In genomic region chr14:94602722-94603121, GRCh38 we compare ENCODE assay signal across 31 cellular contexts. TPM values are rescaled to one million over a fixed set of nuclear protein-coding genes. Genes with fewer than 3 reads are reported as not detected.
DNase-seq lines count a peak whose midpoint lies in the region; ATAC-seq and TF ChIP-seq lines count a peak whose summit lies in the region.
"Had no signal": no experiment of that assay in that cellular context is flagged by ENCODE, and none has a peak within 500 bp of the region (broad histone marks: within the 10 kb centered on the region; RNA-seq: fewer than 3 reads in every experiment).

No MANE protein-coding gene starts in this region.

- H4K91ac ChIP-seq in neuronal stem cell (ENCODE audit: low read depth, low read length, poor library complexity): no peak overlapping the region

- no peaks in the 10 kb centered on the region for H3K9me3 ChIP-seq in Peyer's patch
- no peaks in the 10 kb centered on the region for H3K9me3 ChIP-seq in body of pancreas
- no peaks in the 10 kb centered on the region for H3K9me3 ChIP-seq in neuronal stem cell (replicated peaks in 1 of 2; ENCODE audit: control insufficient read depth in 2 of 2, insufficient read depth in 1 of 2, low read depth in 1 of 2, low read length in 2 of 2)
- H3K9me3 ChIP-seq in thyroid gland: no peaks in the 10 kb centered on the region
- H3K9me3 ChIP-seq in smooth muscle cell (replicated peaks; ENCODE audit: low read depth): no peaks in the 10 kb centered on the region
- H3K9me3 ChIP-seq: SJCRH30 had no signal

- TF ChIP-seq POLR2A in Peyer's patch (IDR thresholded peaks at IDR 0.05) (no peak), body of pancreas (IDR thresholded peaks at IDR 0.05) (no peak), thyroid gland (IDR thresholded peaks at IDR 0.05) (no peak)

- H3K14ac ChIP-seq in neuronal stem cell (ENCODE audit: low read length): no peak overlapping the region

- no peak overlapping the region for H4K8ac ChIP-seq in neuronal stem cell (ENCODE audit: low read depth, low read length)

- H3K9me3 Mint-ChIP-seq in activated T-helper 2 cell treated with anti-CD3 and anti-CD28 coated beads, Interferon-gamma antibody, Interleukin-2, Interleukin-4, amounts not matched to agents 10 μg/mL and 5 μg/mL and 100 μg/mL, durations not matched to agents 14 hours and 24 hours and 36 hours: no peaks in the 10 kb centered on the region
- H3K9me3 Mint-ChIP-seq: CD8-positive, alpha-beta T cell; stimulated activated effector memory CD8-positive, alpha-beta T cell treated with anti-CD3 and anti-CD28 coated beads, Interleukin-12 subunit alpha, Interleukin-12 subunit beta, amount 100 ng/mL, for 72 hours had no signal

- TF ChIP-seq CTCF in Peyer's patch (IDR thresholded peaks at IDR 0.05): no peak
- no peak for TF ChIP-seq CTCF in body of pancreas (IDR thresholded peaks at IDR 0.05)
- TF ChIP-seq CTCF in thyroid gland (IDR thresholded peaks at IDR 0.05): no peak
- TF ChIP-seq CTCF in smooth muscle cell (IDR thresholded peaks at IDR 0.05; ENCODE audit: borderline replicate concordance, insufficient read depth, poor library complexity, severe bottlenecking): no peak

- H2AFZ ChIP-seq in neuronal stem cell (ENCODE audit: low read length) (no peak overlapping the region), smooth muscle cell (ENCODE audit: low read depth) (no peak overlapping the region)
- H2AFZ ChIP-seq: PC-9 had no signal

- no peaks in the 10 kb centered on the region for H3K4me1 Mint-ChIP-seq in activated T-helper 2 cell treated with anti-CD3 and anti-CD28 coated beads, Interferon-gamma antibody, Interleukin-2, Interleukin-4, amounts not matched to agents 10 μg/mL and 5 μg/mL and 100 μg/mL, durations not matched to agents 14 hours and 24 hours and 36 hours (ENCODE audit: low read depth)
- H3K4me1 Mint-ChIP-seq: stimulated activated effector memory CD8-positive, alpha-beta T cell treated with anti-CD3 and anti-CD28 coated beads, Interleukin-12 subunit alpha, Interleukin-12 subunit beta, amount 100 ng/mL, for 72 hours had no signal

- H3K27me3 ChIP-seq in Peyer's patch (no peaks in the 10 kb centered on the region), body of pancreas (no peaks in the 10 kb centered on the region), neuronal stem cell (ENCODE audit: control insufficient read depth in 3 of 3, insufficient read depth in 3 of 3, low read depth in 1 of 3, low read length in 3 of 3) (no peaks in the 10 kb centered on the region), thyroid gland (no peaks in the 10 kb centered on the region), smooth muscle cell (ENCODE audit: low read depth) (no peaks in the 10 kb centered on the region), H7 (ENCODE audit: control insufficient read depth, insufficient read depth, low read length) (peaks cover 2% of the 10 kb centered on the region; the same call in 1 of the 2 replicates)
- H3K27me3 ChIP-seq: brain microvascular endothelial cell, SJCRH30 had no signal

- WGBS in body of pancreas, 2 donors: 56 to 95% methylated on average over 3 to 5 of the region's 5 CpGs
- no CpG with 5 or more reads among the region's 5 CpGs for WGBS in neuronal stem cell (ENCODE audit: extremely low coverage in 2 of 2, insufficient read length in 2 of 2, insufficient replicate concordance in 1 of 2), 2 donors
- 74 to 99% methylated on average over 5 of the region's 5 CpGs for WGBS in thyroid gland, 2 donors
- WGBS in smooth muscle cell (ENCODE audit: low lambda C conversion rate): 93% methylated on average over 5 of the region's 5 CpGs

- H2AK5ac ChIP-seq in neuronal stem cell (ENCODE audit: low read depth, low read length): peak overlapping the region; percentile 73

- peak overlapping the region; percentile 35 for H2BK12ac ChIP-seq in neuronal stem cell (ENCODE audit: low read length)

- no peaks in the 10 kb centered on the region for H3K79me2 ChIP-seq in smooth muscle cell (ENCODE audit: low read depth)

- H3K4me2 ChIP-seq in neuronal stem cell (ENCODE audit: insufficient read depth, low read length, poor library complexity, severe bottlenecking) (no peak overlapping the region), smooth muscle cell (no peak overlapping the region)
- H3K4me2 ChIP-seq: PC-9 had no signal

- H3K4me1 ChIP-seq in Peyer's patch: peaks cover 0 to 22% (median 10%) of the 10 kb centered on the region in 4 donors
- H3K4me1 ChIP-seq in body of pancreas: peaks cover 54% of the 10 kb centered on the region
- peaks cover 0 to 11% of the 10 kb centered on the region in 2 donors for H3K4me1 ChIP-seq in neuronal stem cell (ENCODE audit: control insufficient read depth in 2 of 2, insufficient read depth in 1 of 2, low read depth in 1 of 2, low read length in 2 of 2)
- peaks cover 0 to 27% of the 10 kb centered on the region in 2 donors for H3K4me1 ChIP-seq in thyroid gland
- peaks cover 3% of the 10 kb centered on the region for H3K4me1 ChIP-seq in smooth muscle cell (ENCODE audit: low read depth)

- ATAC-seq in body of pancreas: no peak
- ATAC-seq: activated CD8-positive, alpha-beta T cell treated with anti-CD3 and anti-CD28 coated beads, Interleukin-2, amount 10 ng/mL, durations not matched to agents 7 days and 5 days; CD8-positive, alpha-beta T cell; stimulated activated effector memory CD8-positive, alpha-beta T cell treated with anti-CD3 and anti-CD28 coated beads, Interleukin-12 subunit alpha, Interleukin-12 subunit beta, amount 100 ng/mL, for 72 hours had no signal

- no peak overlapping the region for H2BK5ac ChIP-seq in neuronal stem cell (ENCODE audit: low read length)

- no peaks in the 10 kb centered on the region for H3K36me3 ChIP-seq in Peyer's patch
- H3K36me3 ChIP-seq in body of pancreas (replicated peaks in 1 of 2; ENCODE audit: insufficient read depth in 1 of 2, low read depth in 2 of 2): no peaks in the 10 kb centered on the region
- no peaks in the 10 kb centered on the region for H3K36me3 ChIP-seq in neuronal stem cell (replicated peaks in 1 of 2; ENCODE audit: control insufficient read depth in 2 of 2, insufficient read depth in 2 of 2, low read length in 2 of 2)
- H3K36me3 ChIP-seq in thyroid gland: no peaks in the 10 kb centered on the region
- no peaks in the 10 kb centered on the region for H3K36me3 ChIP-seq in smooth muscle cell (ENCODE audit: low read depth)
- no peaks in the 10 kb centered on the region for H3K36me3 ChIP-seq in H7 (replicated peaks; ENCODE audit: control insufficient read depth, insufficient read depth, low read length)
- H3K36me3 ChIP-seq: brain microvascular endothelial cell, SJCRH30 had no signal

- no peak overlapping the region for H3K4ac ChIP-seq in neuronal stem cell (ENCODE audit: low read length)

- no peak overlapping the region for H3K27ac Mint-ChIP-seq in activated T-helper 2 cell treated with anti-CD3 and anti-CD28 coated beads, Interferon-gamma antibody, Interleukin-2, Interleukin-4, amounts not matched to agents 10 μg/mL and 5 μg/mL and 100 μg/mL, durations not matched to agents 14 hours and 24 hours and 36 hours
- H3K27ac Mint-ChIP-seq: activated CD8-positive, alpha-beta T cell treated with anti-CD3 and anti-CD28 coated beads, Interleukin-2, amount 10 ng/mL, durations not matched to agents 7 days and 5 days; CD8-positive, alpha-beta T cell; stimulated activated effector memory CD8-positive, alpha-beta T cell treated with anti-CD3 and anti-CD28 coated beads, Interleukin-12 subunit alpha, Interleukin-12 subunit beta, amount 100 ng/mL, for 72 hours had no signal

- H3K36me3 Mint-ChIP-seq in activated T-helper 2 cell treated with anti-CD3 and anti-CD28 coated beads, Interferon-gamma antibody, Interleukin-2, Interleukin-4, amounts not matched to agents 10 μg/mL and 5 μg/mL and 100 μg/mL, durations not matched to agents 14 hours and 24 hours and 36 hours (ENCODE audit: low read depth): no peaks in the 10 kb centered on the region
- H3K36me3 Mint-ChIP-seq: CD8-positive, alpha-beta T cell; stimulated activated effector memory CD8-positive, alpha-beta T cell treated with anti-CD3 and anti-CD28 coated beads, Interleukin-12 subunit alpha, Interleukin-12 subunit beta, amount 100 ng/mL, for 72 hours had no signal

- no peaks in the 10 kb centered on the region for H4K20me1 ChIP-seq in smooth muscle cell (ENCODE audit: low read depth)

- no peak overlapping the region for H3K23ac ChIP-seq in neuronal stem cell (ENCODE audit: low read depth, low read length, poor library complexity)

- no peak overlapping the region for H2BK15ac ChIP-seq in neuronal stem cell (ENCODE audit: low read length)

- peak overlapping the region; percentile 9 for H3K9ac ChIP-seq in neuronal stem cell (ENCODE audit: low read depth, low read length, poor library complexity)
- no peak overlapping the region for H3K9ac ChIP-seq in smooth muscle cell (ENCODE audit: low read depth)

- H3K18ac ChIP-seq in neuronal stem cell (ENCODE audit: low read length): peak overlapping the region; percentile 35

- H3K27me3 Mint-ChIP-seq in activated T-helper 2 cell treated with anti-CD3 and anti-CD28 coated beads, Interferon-gamma antibody, Interleukin-2, Interleukin-4, amounts not matched to agents 10 μg/mL and 5 μg/mL and 100 μg/mL, durations not matched to agents 14 hours and 24 hours and 36 hours (ENCODE audit: low read depth): no peaks in the 10 kb centered on the region

- H3K79me1 ChIP-seq in neuronal stem cell (ENCODE audit: low read depth, low read length): no peaks in the 10 kb centered on the region

- peak overlapping the region in 3 of 4 donors; percentile 5 to 82 (median 25) for H3K27ac ChIP-seq in Peyer's patch
- peak overlapping the region in 3 of 4 donors; percentile 30 to 99 (median 98) for H3K27ac ChIP-seq in body of pancreas
- H3K27ac ChIP-seq in neuronal stem cell (replicated peaks; ENCODE audit: low read length): no peak overlapping the region
- peak overlapping the region in 2 of 3 donors; percentile 43 to 49 for H3K27ac ChIP-seq in thyroid gland
- no peak overlapping the region for H3K27ac ChIP-seq in smooth muscle cell (ENCODE audit: low read depth)
- H3K27ac ChIP-seq: PC-9, SJCRH30 had no signal

- H3K4me3 ChIP-seq in Peyer's patch (no peak overlapping the region), body of pancreas (no peak overlapping the region), neuronal stem cell (ENCODE audit: low read length in 2 of 2) (no peak overlapping the region), thyroid gland (replicated peaks in 1 of 3) (no peak overlapping the region), smooth muscle cell (no peak overlapping the region), H7 (ENCODE audit: insufficient read depth, low read depth, low read length) (no peak overlapping the region)
- H3K4me3 ChIP-seq: lung, PC-9, SJCRH30 had no signal

- no peak overlapping the region for H2BK120ac ChIP-seq in neuronal stem cell (ENCODE audit: low read depth, low read length)

- H3K4me3 Mint-ChIP-seq in activated T-helper 2 cell treated with anti-CD3 and anti-CD28 coated beads, Interferon-gamma antibody, Interleukin-2, Interleukin-4, amounts not matched to agents 10 μg/mL and 5 μg/mL and 100 μg/mL, durations not matched to agents 14 hours and 24 hours and 36 hours (ENCODE audit: low read depth): no peak overlapping the region
- H3K4me3 Mint-ChIP-seq: activated CD8-positive, alpha-beta T cell treated with anti-CD3 and anti-CD28 coated beads, Interleukin-2, amount 10 ng/mL, durations not matched to agents 7 days and 5 days; CD8-positive, alpha-beta T cell; neural crest cell; stimulated activated effector memory CD8-positive, alpha-beta T cell treated with anti-CD3 and anti-CD28 coated beads, Interleukin-12 subunit alpha, Interleukin-12 subunit beta, amount 100 ng/mL, for 72 hours had no signal

- no peaks in the 10 kb centered on the region for H3F3A ChIP-seq in smooth muscle cell (ENCODE audit: low read depth)

- intact Hi-C loops in body of pancreas (cut with DNase I): no loop called here
- intact Hi-C loops in thyroid gland (cut with DNase I): no loop called here
- intact Hi-C loops in activated T-helper 2 cell treated with anti-CD3 and anti-CD28 coated beads, Interferon-gamma antibody, Interleukin-2, Interleukin-4, amounts not matched to agents 10 μg/mL and 5 μg/mL and 100 μg/mL, durations not matched to agents 14 hours and 24 hours and 36 hours (cut with micrococcal nuclease): no loop called here

- no peak for DNase-seq in Peyer's patch
- DNase-seq in body of pancreas: peak in 1 of 4 donors; percentile 6
- DNase-seq in neuronal stem cell (ENCODE audit: low spot score): no peak
- DNase-seq in thyroid gland: no peak
- no peak for DNase-seq in GM19240 (ENCODE audit: insufficient read length, low spot score)
- no peak for DNase-seq in smooth muscle cell (lab: John Stamatoyannopoulos, UW; ENCODE audit: unreplicated experiment)
- no peak for DNase-seq in activated T-helper 2 cell treated with anti-CD3 and anti-CD28 coated beads, Interferon-gamma antibody, Interleukin-2, Interleukin-4, amounts not matched to agents 10 μg/mL and 5 μg/mL and 100 μg/mL, durations not matched to agents 14 hours and 24 hours and 36 hours (ENCODE audit: low spot score)
- no peak for DNase-seq in H7
- DNase-seq: activated CD4-positive, alpha-beta T cell treated with anti-CD3 and anti-CD28 coated beads for 1 hour; activated CD8-positive, alpha-beta T cell treated with anti-CD3 and anti-CD28 coated beads, Interleukin-2, amount 10 ng/mL, durations not matched to agents 7 days and 5 days; activated effector memory CD4-positive, alpha-beta T cell treated with anti-CD3 and anti-CD28 coated beads, Interleukin-2, amount 50 U/mL, for 16 hours; activated T-cell treated with anti-CD3 and anti-CD28 coated beads for 4 hours; brain microvascular endothelial cell; CD8-positive, alpha-beta T cell; effector memory CD4-positive, alpha-beta T cell; erythroblast; foreskin melanocyte; NCI-H1417; NCI-H2081 treated with DMSO at 0.1 percent for 48 hours; PC-9; SJCRH30; small intestine; stimulated activated CD4-positive, alpha-beta T cell treated with anti-CD3 and anti-CD28 coated beads, Interleukin-2, amount 100 ng/mL, for 48 hours; T-helper 1 cell; trophoblast cell had no signal

RNA-seq across cellular contexts. Expression of gene SERPINA3, which starts 9.5 kb away (rescaled TPM):
- total RNA-seq in Peyer's patch (10 to 100 TPM; 25.9 to 61.8 (median 34.5) TPM), body of pancreas (1,000 to 10,000 TPM in 1 of 2 donors, 100 to 1,000 TPM in 1; 396 to 1,783 TPM), thyroid gland (100 to 1,000 TPM in 1 of 4 donors, 10 to 100 TPM in 3; 16.3 to 200 (median 91.1) TPM), smooth muscle cell (0.09 and 3.2 TPM in 2 replicates)
- 0.04 TPM for polyA plus RNA-seq in neuronal stem cell (2013, experiment 1 of 2)
- 0.04 TPM for polyA plus RNA-seq in neuronal stem cell (2013, experiment 2 of 2)
- 0.45 and 2.6 TPM in 2 replicates for polyA plus RNA-seq in smooth muscle cell
- total RNA-seq in activated T-helper 2 cell treated with anti-CD3 and anti-CD28 coated beads, Interferon-gamma antibody, Interleukin-2, Interleukin-4, amounts not matched to agents 10 μg/mL and 5 μg/mL and 100 μg/mL, durations not matched to agents 14 hours and 24 hours and 36 hours: not detected in 2 replicates
- not detected in 2 replicates for total RNA-seq in H7 (2014; rRNA removed; shearing (Covaris generic))
- total RNA-seq: activated CD8-positive, alpha-beta T cell treated with anti-CD3 and anti-CD28 coated beads, Interleukin-2, amount 10 ng/mL, durations not matched to agents 7 days and 5 days; CD8-positive, alpha-beta T cell; NCI-H460; neural crest cell; PC-9; SJCRH30 had no signal

RNA-seq across cellular contexts. Expression of gene SERPINA5, which starts 21.5 kb away (rescaled TPM):
- not detected for total RNA-seq in Peyer's patch
- total RNA-seq in body of pancreas: 100 to 1,000 TPM in 1 of 2 donors, 10 to 100 TPM in 1; 76.0 to 101 TPM
- 2.4 TPM for polyA plus RNA-seq in neuronal stem cell (2013, experiment 1 of 2)
- polyA plus RNA-seq in neuronal stem cell (2013, experiment 2 of 2): 2.5 TPM
- 1 to 10 TPM; 1.3 to 6.6 (median 2.9) TPM for total RNA-seq in thyroid gland
- total RNA-seq in smooth muscle cell: 0.27 TPM in 2 replicates
- polyA plus RNA-seq in smooth muscle cell: 0.43 TPM in 1 of 2 replicates, not detected in the other
- not detected in 2 replicates for total RNA-seq in activated T-helper 2 cell treated with anti-CD3 and anti-CD28 coated beads, Interferon-gamma antibody, Interleukin-2, Interleukin-4, amounts not matched to agents 10 μg/mL and 5 μg/mL and 100 μg/mL, durations not matched to agents 14 hours and 24 hours and 36 hours
- total RNA-seq in H7 (2014; rRNA removed; shearing (Covaris generic)): 1.6 and 2.6 TPM in 2 replicates
- total RNA-seq: activated CD8-positive, alpha-beta T cell treated with anti-CD3 and anti-CD28 coated beads, Interleukin-2, amount 10 ng/mL, durations not matched to agents 7 days and 5 days; CD8-positive, alpha-beta T cell; PC-9 had no signal
- polyA plus RNA-seq: keratinocyte had no signal

RNA-seq across cellular contexts. Expression of gene SERPINA4, which starts 41.5 kb away (rescaled TPM):
- total RNA-seq in Peyer's patch (not detected), body of pancreas (10 to 100 TPM; 42.8 to 57.6 TPM), thyroid gland (not detected), smooth muscle cell (not detected in 2 replicates)
- not detected for polyA plus RNA-seq in neuronal stem cell (2013, experiment 1 of 2)
- not detected for polyA plus RNA-seq in neuronal stem cell (2013, experiment 2 of 2)
- not detected in 2 replicates for polyA plus RNA-seq in smooth muscle cell
- not detected in 2 replicates for total RNA-seq in activated T-helper 2 cell treated with anti-CD3 and anti-CD28 coated beads, Interferon-gamma antibody, Interleukin-2, Interleukin-4, amounts not matched to agents 10 μg/mL and 5 μg/mL and 100 μg/mL, durations not matched to agents 14 hours and 24 hours and 36 hours
- total RNA-seq in H7 (2014; rRNA removed; shearing (Covaris generic)): not detected in 2 replicates
- total RNA-seq: activated CD8-positive, alpha-beta T cell treated with anti-CD3 and anti-CD28 coated beads, Interleukin-2, amount 10 ng/mL, durations not matched to agents 7 days and 5 days; CD8-positive, alpha-beta T cell; M059J; NCI-H460; neural crest cell; PC-9; SJCRH30 had no signal
- polyA plus RNA-seq: keratinocyte, lung had no signal

Comparison
In these comparisons a context has a peak if more than half of its experiments do, and no peak if none do; other contexts are left out.
1. H3K27ac ChIP-seq: peak in Peyer's patch (3 of 4), body of pancreas (3 of 4) and thyroid gland (2 of 3); none in neuronal stem cell (single experiment) and smooth muscle cell (single experiment).
2. RNA of gene SERPINA5, which starts 21.5 kb away (total RNA-seq): 76.0 to 101 TPM in body of pancreas; 1.3 to 6.6 TPM in thyroid gland, 1.6 to 2.6 TPM in H7, 0.27 TPM in smooth muscle cell, not detected in Peyer's patch and not detected in activated T-helper 2 cell treated with anti-CD3 and anti-CD28 coated beads, Interferon-gamma antibody, Interleukin-2, Interleukin-4, amounts not matched to agents 10 μg/mL and 5 μg/mL and 100 μg/mL, durations not matched to agents 14 hours and 24 hours and 36 hours; every median in the first group is over 10 times any median in the second.
3. RNA of gene SERPINA4, which starts 41.5 kb away (total RNA-seq): 42.8 to 57.6 TPM in body of pancreas; not detected in Peyer's patch, not detected in thyroid gland, not detected in smooth muscle cell, not detected in activated T-helper 2 cell treated with anti-CD3 and anti-CD28 coated beads, Interferon-gamma antibody, Interleukin-2, Interleukin-4, amounts not matched to agents 10 μg/mL and 5 μg/mL and 100 μg/mL, durations not matched to agents 14 hours and 24 hours and 36 hours and not detected in H7; every median in the first group is over 10 times any median in the second.